In genomic region chr2:201660293-201660895, GRCh38 we compare ENCODE assay signal across 26 cellular contexts. TPM values are rescaled to one million over a fixed set of nuclear protein-coding genes. Genes with fewer than 3 reads are reported as not detected.
DNase-seq lines count a peak whose midpoint lies in the region; ATAC-seq, FAIRE-seq and TF ChIP-seq lines count a peak whose summit lies in the region.
"Had no signal": no experiment of that assay in that cellular context is flagged by ENCODE, and none has a peak within 500 bp of the region (broad histone marks: within the 10 kb centered on the region; RNA-seq: fewer than 3 reads in every experiment).

No MANE protein-coding gene starts in this region.

- no peak overlapping the region for H3K4me2 ChIP-seq in IMR-90 (ENCODE audit: low read depth, low read length)
- H3K4me2 ChIP-seq in PC-3 (ENCODE audit: low read length): no peak overlapping the region
- H3K4me2 ChIP-seq in H1 (ENCODE audit: insufficient read depth in 1 of 2, low read depth in 2 of 2, low read length in 2 of 2): no peak overlapping the region
- H3K4me2 ChIP-seq: SK-N-SH had no signal

- no peak overlapping the region for H3K9ac ChIP-seq in IMR-90 (ENCODE audit: low read depth, low read length)
- H3K9ac ChIP-seq in PC-3 (ENCODE audit: low read length): no peak overlapping the region
- no peak overlapping the region for H3K9ac ChIP-seq in H1 (replicated peaks in 1 of 4; ENCODE audit: extremely low read depth in 1 of 4, low read depth in 3 of 4, low read length in 3 of 4)
- H3K9ac ChIP-seq: SK-N-SH had no signal

- no peaks in the 10 kb centered on the region for H3K27me3 ChIP-seq in IMR-90 (ENCODE audit: control insufficient read depth, insufficient read depth, low read length)
- H3K27me3 ChIP-seq in PC-3 (ENCODE audit: low read length): no peaks in the 10 kb centered on the region
- H3K27me3 ChIP-seq in H1 (replicated peaks in 1 of 4; ENCODE audit: control insufficient read depth in 3 of 4, extremely low read depth in 1 of 4, insufficient read depth in 3 of 4, low read length in 3 of 4): no peaks in the 10 kb centered on the region
- H3K27me3 ChIP-seq: ascending aorta had no signal

- no peak for TF ChIP-seq POLR2A in IMR-90 (IDR thresholded peaks at IDR 0.05; ENCODE audit: low read depth, low read length)
- no peak for TF ChIP-seq POLR2A in H1 (IDR thresholded peaks at IDR 0.05; ENCODE audit: control extremely low read depth in 1 of 2, low read depth in 2 of 2, low read length in 2 of 2)

- intact Hi-C loops in IMR-90 (cut with micrococcal nuclease) (no loop called here), PC-3 (cut with micrococcal nuclease) (no loop called here)

- 0 out of 3 replicates have a peak overlapping the region, but pooled peaks have one; percentile 37 for H2BK15ac ChIP-seq in IMR-90 (ENCODE audit: low read depth, low read length)
- no peak overlapping the region for H2BK15ac ChIP-seq in H1 (ENCODE audit: low read length)

- H3K9me1 ChIP-seq in IMR-90 (ENCODE audit: insufficient read depth, low read length): peaks cover 14% of the 10 kb centered on the region

- H3K79me1 ChIP-seq in IMR-90 (ENCODE audit: low read depth in 1 of 2, low read length in 2 of 2) (0 out of 4 replicates have a peak, but pooled peaks cover 0 to 2% of the 10 kb centered on the region in 2 experiments), H1 (ENCODE audit: low read depth, low read length) (no peaks in the 10 kb centered on the region)

- peak overlapping the region; percentile 45 for H2AFZ ChIP-seq in IMR-90 (replicated peaks; ENCODE audit: low read length, poor library complexity)
- H2AFZ ChIP-seq in PC-3 (ENCODE audit: low read length): 0 out of 2 replicates have a peak overlapping the region, but pooled peaks have one; percentile 6
- H2AFZ ChIP-seq in H1 (ENCODE audit: low read length): 0 out of 2 replicates have a peak overlapping the region, but pooled peaks have one; percentile 35

- H2BK5ac ChIP-seq in IMR-90 (ENCODE audit: low read depth, low read length, poor library complexity, severe bottlenecking): no peak overlapping the region
- H2BK5ac ChIP-seq in H1 (ENCODE audit: low read depth, low read length): no peak overlapping the region

- peak; percentile 79 for FAIRE-seq in D721Med (lab: Jason Lieb, UNC)
- FAIRE-seq in H1 (lab: Jason Lieb, UNC): no peak
- FAIRE-seq: frontal cortex had no signal

- H4K5ac ChIP-seq in IMR-90 (ENCODE audit: low read depth, low read length): peak overlapping the region; percentile 92
- no peak overlapping the region for H4K5ac ChIP-seq in H1 (ENCODE audit: insufficient read length, low read depth, low read length)

- CTCF ChIA-PET in IMR-90 (lab: Yijun Ruan, JAX) (no interaction called here), PC-3 (lab: Charles Lee) (no interaction called here), H1 (lab: Charles Lee; ENCODE audit: partially characterized antibody) (no interaction called here)

- H2AK5ac ChIP-seq in IMR-90 (ENCODE audit: low read depth, low read length) (peak overlapping the region; percentile 59; the same call in 1 of the 2 replicates), H1 (ENCODE audit: low read depth, low read length) (no peak overlapping the region)

- H2BK20ac ChIP-seq in IMR-90 (ENCODE audit: low read depth, low read length) (peak overlapping the region; percentile 23), H1 (ENCODE audit: low read length) (no peak overlapping the region)

- H3K4ac ChIP-seq in IMR-90 (ENCODE audit: low read depth, low read length) (peak overlapping the region; percentile 2), H1 (replicated peaks; ENCODE audit: insufficient read length, low read depth, low read length) (no peak overlapping the region)

- no TSS peak for BruUV-seq in IMR-90 (replicated peaks; lab: Mats Ljungman, UMichigan)
- no TSS peak for BruUV-seq in PC-3 (replicated peaks; lab: Mats Ljungman, UMichigan)

- H3K56ac ChIP-seq in IMR-90 (ENCODE audit: extremely low read depth, insufficient read depth, low read length): no peak overlapping the region
- H3K56ac ChIP-seq in H1 (replicated peaks; ENCODE audit: insufficient read length, low read depth, low read length): no peak overlapping the region

- ATAC-seq in IMR-90 (ENCODE audit: low read depth): no peak; the same call in 1 of the 2 replicates
- ATAC-seq in PC-3: no peak
- ATAC-seq: activated T-cell treated with anti-CD3 and anti-CD28 coated beads, Interleukin-2, amount 50 U/mL, for 72 hours had no signal

- TF ChIP-seq CTCF in D721Med (IDR thresholded peaks at IDR 0.05; ENCODE audit: insufficient read depth, missing control alignments): no peak
- no peak for TF ChIP-seq CTCF in IMR-90 (conservative IDR thresholded peaks at IDR 0.05; ENCODE audit: low read depth, low read length)
- no peak for TF ChIP-seq CTCF in PC-3 (conservative IDR thresholded peaks at IDR 0.05; ENCODE audit: low read depth, low read length)
- TF ChIP-seq CTCF in H1 (IDR thresholded peaks at IDR 0.05; ENCODE audit: control extremely low read depth in 1 of 3, insufficient read depth in 1 of 3, low read depth in 1 of 3, low read length in 3 of 3): no peak

- DNase-seq in D721Med (ENCODE audit: insufficient read length, low spot score): no peak
- no peak for DNase-seq in IMR-90
- DNase-seq in PC-3: no peak
- no peak for DNase-seq in H1 (ENCODE audit: low read depth in 1 of 2, low spot score in 2 of 2)
- DNase-seq in pons (ENCODE audit: low spot score): no peak
- DNase-seq in ACHN: no peak
- no peak for DNase-seq in NCI-H1436 treated with DMSO at 0.1 percent for 48 hours (lab: John Stamatoyannopoulos, UW)
- DNase-seq in activated gamma-delta T cell treated with Interleukin-2 at 50 U/mL for 16 hours: no peak
- DNase-seq: activated CD4-positive, CD25-positive, alpha-beta regulatory T cell treated with anti-CD3 and anti-CD28 coated beads, Interleukin-2, amount 50 U/mL, for 72 hours; activated CD8-positive, alpha-beta memory T cell treated with anti-CD3 and anti-CD28 coated beads for 24 hours; activated T-cell treated with anti-CD3 and anti-CD28 coated beads, Interleukin-2, amount 50 U/mL, for 72 hours; DMS 273 treated with DMSO at 0.1 percent for 48 hours; erythroblast; H9; hippocampal formation; NCI-H1105 treated with DMSO at 0.1 percent for 48 hours; NCI-H446 treated with DMSO at 0.1 percent for 48 hours; nephron progenitor cell; NK-92 treated with Interleukin-12 subunit alpha and Interleukin-12 subunit beta, amount 100 ng/mL, for 24 hours; SK-N-SH; substantia nigra; T-helper 9 cell had no signal

- TF ChIP-seq EP300 in H1 (IDR thresholded peaks at IDR 0.05; ENCODE audit: borderline replicate concordance in 1 of 2, low read depth in 2 of 2, low read length in 2 of 2): no peak

- H3K27ac ChIP-seq in IMR-90 (ENCODE audit: insufficient read depth, low read length): no peak overlapping the region
- no peak overlapping the region for H3K27ac ChIP-seq in PC-3 (ENCODE audit: low read length)
- no peak overlapping the region for H3K27ac ChIP-seq in H1 (ENCODE audit: low read depth, low read length)
- H3K27ac ChIP-seq: ascending aorta had no signal

- no peak overlapping the region for H2BK12ac ChIP-seq in H1 (ENCODE audit: low read depth, low read length)

- dilution Hi-C loops in IMR-90 (cut with HindIII; ENCODE audit: low sequenced_read_pairs, unreplicated experiment): no loop called here

- 60% methylated on average over 1 of the region's 5 CpGs; no CpG with 5 or more reads in 1 of the 2 experiments for WGBS in IMR-90 (ENCODE audit: extremely low coverage in 2 of 2, insufficient read length in 1 of 2), 2 experiments
- WGBS in H1 (ENCODE audit: extremely low coverage in 1 of 2, insufficient coverage in 1 of 2, insufficient read length in 1 of 2, insufficient replicate concordance in 2 of 2, low coverage in 1 of 2, low lambda C conversion rate in 2 of 2, missing lambda C conversion rate in 1 of 2), 2 experiments: 87% methylated on average over 5 of the region's 5 CpGs; no CpG with 5 or more reads in 1 of the 2 experiments

- H3K9me3 ChIP-seq in IMR-90 (ENCODE audit: control insufficient read depth, insufficient read depth, low read length) (no peaks in the 10 kb centered on the region), PC-3 (ENCODE audit: low read length) (no peaks in the 10 kb centered on the region), H1 (ENCODE audit: insufficient read depth in 2 of 2, low read depth in 1 of 2, low read length in 1 of 2) (no peaks in the 10 kb centered on the region)
- H3K9me3 ChIP-seq: ascending aorta, SK-N-SH had no signal

- POLR2A ChIA-PET in IMR-90 (lab: Charles Lee; ENCODE audit: unreplicated experiment): no interaction called here
- POLR2A ChIA-PET in PC-3 (lab: Charles Lee; ENCODE audit: unreplicated experiment): no interaction called here
- POLR2A ChIA-PET in H1 (lab: Charles Lee; ENCODE audit: partially characterized antibody): no interaction called here

- H2BK120ac ChIP-seq in IMR-90 (ENCODE audit: low read depth, low read length) (peak overlapping the region; percentile 4), H1 (replicated peaks; ENCODE audit: low read depth, low read length) (no peak overlapping the region)

- H3K79me2 ChIP-seq in PC-3 (ENCODE audit: low read length): no peaks in the 10 kb centered on the region
- H3K79me2 ChIP-seq in H1 (ENCODE audit: control insufficient read depth in 1 of 2, insufficient read depth in 2 of 2, low read length in 2 of 2): no peaks in the 10 kb centered on the region

- no peak overlapping the region for H3K4me3 ChIP-seq in IMR-90 (ENCODE audit: insufficient read depth, low read depth, low read length)
- H3K4me3 ChIP-seq in PC-3 (ENCODE audit: low read length): no peak overlapping the region
- no peak overlapping the region for H3K4me3 ChIP-seq in H1 (ENCODE audit: extremely low read depth in 1 of 4, insufficient read depth in 2 of 4, low read depth in 3 of 4, low read length in 4 of 4)
- H3K4me3 ChIP-seq: ascending aorta had no signal

- TF ChIP-seq RAD21 in IMR-90 (IDR thresholded peaks at IDR 0.05; ENCODE audit: low read length) (no peak), H1 (IDR thresholded peaks at IDR 0.05 in 1 of 2, conservative IDR thresholded peaks at IDR 0.05 in 1 of 2; ENCODE audit: low read depth in 2 of 2, low read length in 2 of 2) (no peak)

- H3K23ac ChIP-seq in IMR-90 (ENCODE audit: low read depth, low read length) (peak overlapping the region; percentile 18; the same call in 1 of the 2 replicates), H1 (ENCODE audit: insufficient read length) (no peak overlapping the region)

- H3F3A ChIP-seq in PC-3 (ENCODE audit: low read length, unreplicated experiment): no peaks in the 10 kb centered on the region

- peaks cover 6% of the 10 kb centered on the region for H3K4me1 ChIP-seq in IMR-90 (ENCODE audit: control insufficient read depth, insufficient read depth, low read length)
- peaks cover 2% of the 10 kb centered on the region; the same call in 1 of the 2 replicates for H3K4me1 ChIP-seq in PC-3 (ENCODE audit: insufficient read depth, low read length)
- H3K4me1 ChIP-seq in H1 (replicated peaks in 1 of 4; ENCODE audit: control insufficient read depth in 3 of 4, insufficient read depth in 4 of 4, low read length in 3 of 4): no peaks in the 10 kb centered on the region; a peak in 1 of 7 replicates
- H3K4me1 ChIP-seq: ascending aorta had no signal

- H3K23me2 ChIP-seq in H1 (ENCODE audit: low read depth, low read length): no peaks in the 10 kb centered on the region

- H3K18ac ChIP-seq in IMR-90 (ENCODE audit: low read depth, low read length) (peak overlapping the region; percentile 76), H1 (ENCODE audit: extremely low read depth, low read length) (no peak overlapping the region)

- H3K14ac ChIP-seq in IMR-90 (replicated peaks; ENCODE audit: low read depth, low read length): peak overlapping the region; percentile 2
- no peak overlapping the region for H3K14ac ChIP-seq in H1 (ENCODE audit: insufficient read length)

- H4K8ac ChIP-seq in IMR-90 (ENCODE audit: low read depth in 2 of 2, low read length in 2 of 2): peak overlapping the region; percentile 18 to 34; a peak in 3 of 4 replicates
- no peak overlapping the region for H4K8ac ChIP-seq in H1 (ENCODE audit: extremely low read depth, insufficient read depth, low read length)

- H4K20me1 ChIP-seq in IMR-90 (ENCODE audit: insufficient read depth, low read length) (no peaks in the 10 kb centered on the region), PC-3 (ENCODE audit: low read length) (no peaks in the 10 kb centered on the region), H1 (replicated peaks in 1 of 2; ENCODE audit: control insufficient read depth in 1 of 2, insufficient read depth in 2 of 2, low read length in 2 of 2) (no peaks in the 10 kb centered on the region)

- H4K91ac ChIP-seq in IMR-90 (ENCODE audit: insufficient read depth, low read depth, low read length): peak overlapping the region; percentile 14; the same call in 1 of the 2 replicates
- no peak overlapping the region for H4K91ac ChIP-seq in H1 (replicated peaks; ENCODE audit: insufficient read length, low read length)

- H2AK9ac ChIP-seq in IMR-90 (replicated peaks; ENCODE audit: low read depth, low read length, poor library complexity): no peak overlapping the region

- no peaks in the 10 kb centered on the region for H3K9me2 ChIP-seq in PC-3 (replicated peaks; ENCODE audit: low read length)
- H3K9me2 ChIP-seq: SK-N-SH had no signal

- in situ Hi-C loops in IMR-90 (cut with MboI; ENCODE audit: low sequenced_read_pairs) (no loop called here), ACHN (cut with HindIII; ENCODE audit: low pct_ligation_motif_present, low pct_unique_long_range_greater_than_20kb, low sequenced_read_pairs) (no loop called here)

- H3K36me3 ChIP-seq in IMR-90 (ENCODE audit: control insufficient read depth, insufficient read depth, low read length) (no peaks in the 10 kb centered on the region), PC-3 (ENCODE audit: low read depth, low read length) (no peaks in the 10 kb centered on the region), H1 (ENCODE audit: control insufficient read depth in 2 of 4, insufficient read depth in 4 of 4, low read length in 3 of 4) (no peaks in the 10 kb centered on the region)
- H3K36me3 ChIP-seq: ascending aorta had no signal

RNA-seq across cellular contexts. Expression of gene TMEM237, which starts 17.1 kb away (rescaled TPM):
- total RNA-seq in IMR-90 (2012; rRNA removed) (46.9 and 58.8 TPM in 2 replicates), PC-3 (2014; rRNA removed) (32.8 and 39.0 TPM in 2 replicates)
- polyA plus RNA-seq in IMR-90 (2012; rRNA removed) (27.8 and 29.4 TPM in 2 replicates), H1 (2011; rRNA removed) (14.1 and 26.1 TPM in 2 replicates)
- polyA plus RNA-seq in IMR-90 (2012; cell fraction: cytosol; rRNA removed): 13.0 and 22.9 TPM in 2 replicates
- polyA plus RNA-seq in IMR-90 (2012; cell fraction: nucleus; rRNA removed; ENCODE audit: low replicate concordance): 4.8 and 31.4 TPM in 2 replicates
- 36.8 and 41.0 TPM in 2 replicates for total RNA-seq in H1 (2021; fragmentation: NEBNext Ultra II Directional; extraction: Animal tissue kit (Norgen Biotek cat#: 25700))
- polyA plus RNA-seq in H1 (2011; cell fraction: cytosol; rRNA removed): 27.0 TPM
- 13.9 TPM for polyA plus RNA-seq in H1 (2011; cell fraction: nucleus; rRNA removed)
- polyA plus RNA-seq in H1 (2012, experiment 1 of 2): 25.7 to 36.6 TPM (median 30.1 TPM) in 4 replicates
- 5.9 TPM for polyA plus RNA-seq in H1 (2012, experiment 2 of 2)
- polyA plus RNA-seq in H1 (2013, experiment 1 of 2): 40.2 TPM
- 37.4 TPM for polyA plus RNA-seq in H1 (2013, experiment 2 of 2)
- 21.8 and 34.4 TPM in 2 replicates for polyA minus RNA-seq in H1 (2011; rRNA and poly(A)+ RNA removed)
- polyA minus RNA-seq in H1 (2011; cell fraction: cytosol; rRNA and poly(A)+ RNA removed): 23.9 TPM
- 35.1 TPM for polyA minus RNA-seq in H1 (2011; cell fraction: nucleus; rRNA and poly(A)+ RNA removed)

RNA-seq across cellular contexts. Expression of gene MPP4, which starts 38.0 kb away (rescaled TPM):
- total RNA-seq in IMR-90 (2012; rRNA removed): 11.1 and 14.9 TPM in 2 replicates
- polyA plus RNA-seq in IMR-90 (2012; rRNA removed): 8.5 and 11.8 TPM in 2 replicates
- polyA plus RNA-seq in IMR-90 (2012; cell fraction: cytosol; rRNA removed): 5.2 and 5.5 TPM in 2 replicates
- polyA plus RNA-seq in IMR-90 (2012; cell fraction: nucleus; rRNA removed; ENCODE audit: low replicate concordance): 16.8 and 54.4 TPM in 2 replicates
- 0.52 and 0.77 TPM in 2 replicates for total RNA-seq in PC-3 (2014; rRNA removed)
- 0.15 TPM in 1 of 2 replicates, not detected in the other for total RNA-seq in H1 (2021; fragmentation: NEBNext Ultra II Directional; extraction: Animal tissue kit (Norgen Biotek cat#: 25700))
- polyA plus RNA-seq in H1 (2011; rRNA removed): not detected in 2 replicates
- not detected for polyA plus RNA-seq in H1 (2011; cell fraction: cytosol; rRNA removed)
- polyA plus RNA-seq in H1 (2011; cell fraction: nucleus; rRNA removed): not detected
- not detected in 4 replicates for polyA plus RNA-seq in H1 (2012, experiment 1 of 2)
- not detected for polyA plus RNA-seq in H1 (2012, experiment 2 of 2)
- not detected for polyA plus RNA-seq in H1 (2013, experiment 1 of 2)
- polyA plus RNA-seq in H1 (2013, experiment 2 of 2): 0.02 TPM
- 0.10 and 0.16 TPM in 2 replicates for polyA minus RNA-seq in H1 (2011; rRNA and poly(A)+ RNA removed)
- not detected for polyA minus RNA-seq in H1 (2011; cell fraction: cytosol; rRNA and poly(A)+ RNA removed)
- not detected for polyA minus RNA-seq in H1 (2011; cell fraction: nucleus; rRNA and poly(A)+ RNA removed)
- total RNA-seq: activated T-cell treated with anti-CD3 and anti-CD28 coated beads, Interleukin-2, amount 50 U/mL, for 72 hours; ascending aorta; H9 had no signal
- polyA plus RNA-seq: CD14-positive monocyte, IgD-negative memory B cell had no signal
